27 cellular contexts compared by ENCODE assay signal in genomic region chr10:91539930-91540329, GRCh38.
"Had no signal": no experiment of that assay in that cellular context is flagged by ENCODE, and none has a peak within 500 bp of the region (broad histone marks: within the 10 kb centered on the region; RNA-seq: fewer than 3 reads in every experiment).

No MANE protein-coding gene starts in this region.

- H3K4me3 ChIP-seq: left lung, lower lobe of right lung, pancreas, prostate gland, skin epidermis, stomach, testis, thyroid gland, transverse colon, upper lobe of left lung, vagina had no signal

- H3K27ac ChIP-seq: left lung, lower lobe of right lung, pancreas, prostate gland, skin epidermis, stomach, testis, thyroid gland, transverse colon, upper lobe of left lung, vagina had no signal

- DNase-seq: hypothalamus; immature natural killer cell; kidney; left colon; left lung; lower lobe of right lung; mesenchymal stem cell; naive thymus-derived CD8-positive, alpha-beta T cell; pancreas; posterior cingulate gyrus; retina; right cardiac atrium; stimulated activated CD4-positive, alpha-beta T cell treated with anti-CD3 and anti-CD28 coated beads, Interleukin-12 subunit alpha, Interleukin-12 subunit beta, amount 100 ng/mL, for 4 hours; stimulated activated CD4-positive, alpha-beta T cell treated with anti-CD3 and anti-CD28 coated beads, Interleukin-15, amount 100 ng/mL, for 24 hours; stimulated activated CD4-positive, alpha-beta T cell treated with anti-CD3 and anti-CD28 coated beads, Interleukin-2, amount 100 ng/mL, for 24 hours; stimulated activated CD4-positive, alpha-beta T cell treated with anti-CD3 and anti-CD28 coated beads, Interleukin-4, amount 100 ng/mL, for 1 hour; stimulated activated naive B cell treated with anti-CD40 and anti-IgM and Interleukin-4, amounts not matched to agents 10 μg/mL and 1 μg/mL and 100 μg/mL, for 72 hours; stimulated activated naive CD8-positive, alpha-beta T cell treated with anti-CD3 and anti-CD28 coated beads, Interleukin-15, Interleukin-2, amounts not matched to agents 100 U/mL and 50 U/mL, for 24 hours; stomach; testis; thyroid gland; transverse colon; upper lobe of left lung had no signal

- H3K36me3 ChIP-seq: left lung, lower lobe of right lung, pancreas, prostate gland, stomach, thyroid gland, transverse colon, upper lobe of left lung, vagina had no signal

- ATAC-seq: left colon; left lung; lower lobe of right lung; naive thymus-derived CD8-positive, alpha-beta T cell; pancreas; sciatic nerve; stimulated activated naive CD8-positive, alpha-beta T cell treated with anti-CD3 and anti-CD28 coated beads, Interleukin-15, Interleukin-2, amounts not matched to agents 100 U/mL and 50 U/mL, for 24 hours had no signal

- H3K36me3 Mint-ChIP-seq: naive thymus-derived CD8-positive, alpha-beta T cell had no signal

- H3K4me1 ChIP-seq: lower lobe of right lung, pancreas, prostate gland, thyroid gland, transverse colon, upper lobe of left lung had no signal

- H3K9me3 ChIP-seq: lower lobe of right lung, pancreas, prostate gland, testis, thyroid gland, transverse colon, upper lobe of left lung, vagina had no signal

- H3K27ac Mint-ChIP-seq: immature natural killer cell; naive thymus-derived CD8-positive, alpha-beta T cell; stimulated activated naive B cell treated with anti-CD40 and anti-IgM and Interleukin-4, amounts not matched to agents 10 μg/mL and 1 μg/mL and 100 μg/mL, for 72 hours had no signal

- H3K4me1 Mint-ChIP-seq: immature natural killer cell; naive thymus-derived CD8-positive, alpha-beta T cell; stimulated activated naive B cell treated with anti-CD40 and anti-IgM and Interleukin-4, amounts not matched to agents 10 μg/mL and 1 μg/mL and 100 μg/mL, for 72 hours had no signal

- H3K27me3 ChIP-seq: left lung, pancreas, stomach, testis, thyroid gland, transverse colon, upper lobe of left lung, vagina had no signal

- H3K4me3 Mint-ChIP-seq: immature natural killer cell; naive thymus-derived CD8-positive, alpha-beta T cell; stimulated activated naive B cell treated with anti-CD40 and anti-IgM and Interleukin-4, amounts not matched to agents 10 μg/mL and 1 μg/mL and 100 μg/mL, for 72 hours had no signal
